ENCODE assay signal across 19 cellular contexts in genomic region chr12:131041216-131041967, GRCh38.
DNase-seq lines count a peak whose midpoint lies in the region; ATAC-seq and TF ChIP-seq lines count a peak whose summit lies in the region.
"Had no signal": no experiment of that assay in that cellular context is flagged by ENCODE, and none has a peak within 500 bp of the region (broad histone marks: within the 10 kb centered on the region; RNA-seq: fewer than 3 reads in every experiment).

No MANE protein-coding gene starts in this region.

- H4K20me1 ChIP-seq in BLaER1 treated with 17β-estradiol and CSF1 and Interleukin-3, amounts not matched to agents 10 nM and 100 nM = no peaks in the 10 kb centered on the region
- H4K20me1 ChIP-seq in neural progenitor cell (ENCODE audit: low read depth) = no peaks in the 10 kb centered on the region

- H3K4me1 ChIP-seq in BLaER1 treated with 17β-estradiol and CSF1 and Interleukin-3, amounts not matched to agents 10 nM and 100 nM = peaks cover 33 to 92% (median 83%) of the 10 kb centered on the region in 10 experiments
- no peaks in the 10 kb centered on the region for H3K4me1 ChIP-seq in neural progenitor cell
- H3K4me1 ChIP-seq: SJSA1 had no signal

- peak overlapping the region in 4 of 11 experiments; percentile 32 to 74 (median 48); a peak in 6 of 22 replicates for H3K9ac ChIP-seq in BLaER1 treated with 17β-estradiol and CSF1 and Interleukin-3, amounts not matched to agents 10 nM and 100 nM
- H3K9ac ChIP-seq in neural progenitor cell = no peak overlapping the region
- H3K9ac ChIP-seq: KMS-11 had no signal

- H3K4me1 Mint-ChIP-seq in neural progenitor cell = peaks cover 6% of the 10 kb centered on the region
- peaks cover 0 to 3% of the 10 kb centered on the region in 2 donors for H3K4me1 Mint-ChIP-seq in effector memory CD8-positive, alpha-beta T cell (ENCODE audit: low read depth in 2 of 2)

- H3K27ac ChIP-seq in BLaER1 treated with 17β-estradiol and CSF1 and Interleukin-3, amounts not matched to agents 10 nM and 100 nM = peak overlapping the region in 2 of 11 experiments; percentile 75 to 83; a peak in 4 of 22 replicates
- no peak overlapping the region for H3K27ac ChIP-seq in neural progenitor cell
- H3K27ac ChIP-seq: KMS-11, RWPE1, SJSA1 had no signal

- peaks cover 0 to 26% (median 0%) of the 10 kb centered on the region in 11 experiments; a peak in 5 of 22 replicates for H3K27me3 ChIP-seq in BLaER1 treated with 17β-estradiol and CSF1 and Interleukin-3, amounts not matched to agents 10 nM and 100 nM
- H3K27me3 ChIP-seq in neural progenitor cell = no peaks in the 10 kb centered on the region
- H3K27me3 ChIP-seq: SJSA1 had no signal

- peak overlapping the region; percentile 4 to 94 (median 87); a peak in 20 of 22 replicates for H3K4me2 ChIP-seq in BLaER1 treated with 17β-estradiol and CSF1 and Interleukin-3, amounts not matched to agents 10 nM and 100 nM
- H3K4me2 ChIP-seq in neural progenitor cell = no peak overlapping the region
- H3K4me2 ChIP-seq: KMS-11 had no signal

- peak overlapping the region; percentile 29 for H3K27ac Mint-ChIP-seq in neural progenitor cell
- H3K27ac Mint-ChIP-seq in effector memory CD8-positive, alpha-beta T cell = no peak overlapping the region
- H3K27ac Mint-ChIP-seq: CD4-positive, alpha-beta memory T cell had no signal

- peaks cover 16% of the 10 kb centered on the region for H3K27me3 Mint-ChIP-seq in neural progenitor cell (ENCODE audit: insufficient read depth, low read depth)
- peaks cover 0 to 9% of the 10 kb centered on the region in 2 donors for H3K27me3 Mint-ChIP-seq in effector memory CD8-positive, alpha-beta T cell
- H3K27me3 Mint-ChIP-seq: CD4-positive, alpha-beta memory T cell had no signal

- H3K36me3 Mint-ChIP-seq in neural progenitor cell = no peaks in the 10 kb centered on the region
- no peaks in the 10 kb centered on the region for H3K36me3 Mint-ChIP-seq in effector memory CD8-positive, alpha-beta T cell (ENCODE audit: insufficient read depth)
- H3K36me3 Mint-ChIP-seq: CD4-positive, alpha-beta memory T cell had no signal

- H3K4me3 ChIP-seq in BLaER1 treated with 17β-estradiol and CSF1 and Interleukin-3, amounts not matched to agents 10 nM and 100 nM = no peak overlapping the region
- H3K4me3 ChIP-seq in neural progenitor cell = no peak overlapping the region
- H3K4me3 ChIP-seq: SJSA1 had no signal

- no peaks in the 10 kb centered on the region for H3F3A ChIP-seq in neural progenitor cell (ENCODE audit: low read depth)

- H3K79me2 ChIP-seq in neural progenitor cell (ENCODE audit: low read depth) = no peaks in the 10 kb centered on the region

- H3K4me3 Mint-ChIP-seq in neural progenitor cell = no peak overlapping the region
- no peak overlapping the region for H3K4me3 Mint-ChIP-seq in effector memory CD8-positive, alpha-beta T cell
- H3K4me3 Mint-ChIP-seq: CD4-positive, alpha-beta memory T cell had no signal

- no peaks in the 10 kb centered on the region for H3K9me3 ChIP-seq in BLaER1 treated with 17β-estradiol and CSF1 and Interleukin-3, amounts not matched to agents 10 nM and 100 nM (replicated peaks in 1 of 11)
- H3K9me3 ChIP-seq in neural progenitor cell (ENCODE audit: low read depth) = no peaks in the 10 kb centered on the region
- H3K9me3 ChIP-seq: SJSA1 had no signal

- DNase-seq in DMS53 (lab: John Stamatoyannopoulos, UW) (peak; percentile 95), NCI-H2196 (lab: John Stamatoyannopoulos, UW; ENCODE audit: unreplicated experiment) (peak; percentile 43), neural progenitor cell (ENCODE audit: low spot score) (no peak), NCI-H1930 (lab: John Stamatoyannopoulos, UW) (no peak), NCI-H748 treated with DMSO at 0.1 percent for 48 hours (lab: John Stamatoyannopoulos, UW) (no peak)
- DNase-seq in effector memory CD8-positive, alpha-beta T cell = no peak
- DNase-seq: ACHN; CD4-positive, alpha-beta memory T cell; EL; NCI-H1105; NCI-H2081 treated with DMSO at 0.1 percent for 48 hours; NCI-H226; NCI-H526 treated with DMSO at 0.1 percent for 48 hours; PC-3; SW 1271 had no signal

- no peak for TF ChIP-seq CTCF in neural progenitor cell (IDR thresholded peaks at IDR 0.05)

- no peak for ATAC-seq in effector memory CD8-positive, alpha-beta T cell (replicated peaks)
- ATAC-seq: PC-3 had no signal

- H2AFZ ChIP-seq in neural progenitor cell (replicated peaks) = no peak overlapping the region

- H3K9me3 Mint-ChIP-seq in neural progenitor cell = no peaks in the 10 kb centered on the region
- peaks cover 9 to 15% of the 10 kb centered on the region in 2 donors for H3K9me3 Mint-ChIP-seq in effector memory CD8-positive, alpha-beta T cell

- no peaks in the 10 kb centered on the region for H3K36me3 ChIP-seq in BLaER1 treated with 17β-estradiol and CSF1 and Interleukin-3, amounts not matched to agents 10 nM and 100 nM
- H3K36me3 ChIP-seq in neural progenitor cell = no peaks in the 10 kb centered on the region
- H3K36me3 ChIP-seq: SJSA1 had no signal

Comparison
In these comparisons a context has a peak if more than half of its experiments do, and no peak if none do; other contexts are left out.
1. DNase-seq: peak in DMS53 (single experiment) and NCI-H2196 (single experiment); none in neural progenitor cell (single experiment), effector memory CD8-positive, alpha-beta T cell (0 of 3), NCI-H1930 (0 of 2) and NCI-H748 treated with DMSO at 0.1 percent for 48 hours (single experiment).